ENCODE assay signal across 8 cellular contexts in genomic region chr4:73069338-73070071, GRCh38. TPM values are rescaled to one million over a fixed set of nuclear protein-coding genes. Genes with fewer than 3 reads are reported as not detected.
A peak's percentile ranks its signal among the peaks of the same experiment; 100 is the strongest.
DNase-seq lines count a peak whose midpoint lies in the region; ATAC-seq and TF ChIP-seq lines count a peak whose summit lies in the region.

Gene COX18, minus strand, starts transcription at chr4:73069716. Its CDS starts 67 bp downstream, at chr4:73069649.

- H3K27me3 ChIP-seq in SK-N-SH (ENCODE audit: insufficient read depth) (no peaks in the 10 kb centered on the region), gastroesophageal sphincter (no peaks in the 10 kb centered on the region), neutrophil (no peaks in the 10 kb centered on the region)

- no peaks in the 10 kb centered on the region for H4K20me1 ChIP-seq in SK-N-SH (ENCODE audit: insufficient read depth)

- POLR2A ChIA-PET in SK-N-SH (lab: Yijun Ruan, JAX), result interaction anchor here (0.6 to 0.8 kb wide), 2 partner anchors 10 to 190 kb away, joined by 3 read pairs; no protein-coding TSS in a partner anchor

- TF ChIP-seq EP300 in SK-N-SH (IDR thresholded peaks at IDR 0.05; ENCODE audit: borderline replicate concordance in 1 of 2, low read depth in 1 of 2, low read length in 1 of 2) (no peak; a peak in 1 of 4 replicates), gastroesophageal sphincter (IDR thresholded peaks at IDR 0.05) (no peak)

- H3K79me2 ChIP-seq in SK-N-SH (ENCODE audit: insufficient read depth), result peaks cover 33% of the 10 kb centered on the region

- TF ChIP-seq POLR2A in gastroesophageal sphincter (IDR thresholded peaks at IDR 0.05), result peak; percentile 88 to 89

- TF ChIP-seq CTCF in SK-N-SH (IDR thresholded peaks at IDR 0.05) (no peak), gastroesophageal sphincter (IDR thresholded peaks at IDR 0.05) (peak in 3 of 4 experiments; percentile 11 to 25 (median 12)), neutrophil (IDR thresholded peaks at IDR 0.05) (no peak)

- H3F3A ChIP-seq in SK-N-SH (replicated peaks; ENCODE audit: insufficient read depth), result peaks cover 35% of the 10 kb centered on the region

- H3K36me3 ChIP-seq in SK-N-SH (replicated peaks in 1 of 2; ENCODE audit: control insufficient read depth in 1 of 2, insufficient read depth in 2 of 2, low read length in 1 of 2), result peaks cover 34 to 45% of the 10 kb centered on the region in 2 experiments
- peaks cover 0 to 7% of the 10 kb centered on the region in 2 donors for H3K36me3 ChIP-seq in gastroesophageal sphincter
- H3K36me3 ChIP-seq in neutrophil, result peaks cover 9% of the 10 kb centered on the region

- H3K27ac ChIP-seq in SK-N-SH (ENCODE audit: low read depth in 2 of 2, low read length in 1 of 2) (peak within 1 kb of the TSS; percentile 86 to 94), gastroesophageal sphincter (peak within 1 kb of the TSS; percentile 84 to 99 (median 93)), neutrophil (peak within 1 kb of the TSS; percentile 94), substantia nigra (ENCODE audit: low read depth, low read length, poor library complexity, severe bottlenecking) (peak within 1 kb of the TSS; percentile 94)

- H3K9me2 ChIP-seq in SK-N-SH, result no peaks in the 10 kb centered on the region

- H3K9ac ChIP-seq in SK-N-SH, result peak within 1 kb of the TSS; percentile 81

- H3K4me1 ChIP-seq in SK-N-SH (ENCODE audit: control insufficient read depth in 1 of 2, insufficient read depth in 2 of 2, low read depth in 1 of 2, low read length in 1 of 2) (peaks cover 0 to 4% of the 10 kb centered on the region in 2 experiments; a peak in 2 of 4 replicates), gastroesophageal sphincter (peaks cover 0 to 41% (median 10%) of the 10 kb centered on the region in 3 donors), neutrophil (ENCODE audit: control insufficient read depth in 1 of 2, insufficient read depth in 1 of 2, low read depth in 1 of 2, low read length in 1 of 2) (peaks cover 20 to 22% of the 10 kb centered on the region in 2 experiments)

- peak within 1 kb of the TSS; percentile 92 for H3K4me2 ChIP-seq in SK-N-SH

- H2AFZ ChIP-seq in SK-N-SH (ENCODE audit: low read depth), result peak within 1 kb of the TSS; percentile 90

- DNase-seq in NCI-H1048 (lab: John Stamatoyannopoulos, UW) (peak; percentile 94), SK-N-SH (peak; percentile 92), substantia nigra (lab: John Stamatoyannopoulos, UW) (peak; percentile 85 to 99 (median 96))
- DNase-seq in activated naive CD4-positive, alpha-beta T cell treated with anti-CD3 and anti-CD28 coated beads, Interleukin-2, amount 50 U/mL, for 16 hours, result peak; percentile 92

- CTCF ChIA-PET in SK-N-SH (lab: Yijun Ruan, JAX), result interaction anchor here (0.9 to 2.4 kb wide), 3 partner anchors 50 to 191 kb away, joined by 3 to 7 read pairs (median 3); no protein-coding TSS in a partner anchor

- H3K9me3 ChIP-seq in SK-N-SH (no peaks in the 10 kb centered on the region), gastroesophageal sphincter (no peaks in the 10 kb centered on the region), neutrophil (no peaks in the 10 kb centered on the region)

- TF ChIP-seq RAD21 in SK-N-SH (IDR thresholded peaks at IDR 0.05; ENCODE audit: low read length), result no peak

- WGBS in SK-N-SH (ENCODE audit: low lambda C conversion rate), result under 1% methylated on average over 21 of the region's 62 CpGs
- WGBS in gastroesophageal sphincter (ENCODE audit: low coverage in 1 of 2), 2 donors, result 0% methylated on average over 3 to 12 of the region's 62 CpGs

- H3K4me3 ChIP-seq in GM08714 (ENCODE audit: low read length), result peak within 1 kb of the TSS; percentile 88
- peak within 1 kb of the TSS; percentile 72 to 92 for H3K4me3 ChIP-seq in SK-N-SH (ENCODE audit: low read depth in 2 of 2, low read length in 1 of 2)
- H3K4me3 ChIP-seq in gastroesophageal sphincter, result peak within 1 kb of the TSS; percentile 58 to 75
- peak within 1 kb of the TSS; percentile 86 to 88 for H3K4me3 ChIP-seq in neutrophil (ENCODE audit: low read depth in 1 of 2, low read length in 1 of 2)

- peak; percentile 85 for ATAC-seq in HG02571 (IDR thresholded peaks at IDR 0.05; ENCODE audit: unreplicated experiment)
- ATAC-seq in gastroesophageal sphincter, result peak; percentile 98

TF ChIP-seq in SK-N-SH, 30 proteins besides CTCF, POLR2A, EP300 and RAD21 (continues in another document):
- no peak for TF ChIP-seq FOSL2 (IDR thresholded peaks at IDR 0.05; ENCODE audit: borderline replicate concordance, low read depth)
- peak; percentile 69 for TF ChIP-seq TAF1 (IDR thresholded peaks at IDR 0.05; ENCODE audit: borderline replicate concordance, low read depth, low read length)
- TF ChIP-seq REST (IDR thresholded peaks at IDR 0.05; ENCODE audit: low read depth, low read length), result 0 out of 2 replicates have a peak, but pooled peaks have one; percentile 19
- 0 out of 2 replicates have a peak, but pooled peaks have one; percentile 1 for TF ChIP-seq PBX3 (IDR thresholded peaks at IDR 0.05)
- peak; percentile 85 for TF ChIP-seq MXI1 (IDR thresholded peaks at IDR 0.05; ENCODE audit: low read depth, low read length)
- peak; percentile 49; the same call in 1 of the 2 replicates for TF ChIP-seq ELF1 (IDR thresholded peaks at IDR 0.05)
- peak; percentile 83; the same call in 1 of the 2 replicates for TF ChIP-seq SIN3A (IDR thresholded peaks at IDR 0.05; ENCODE audit: borderline replicate concordance, low read depth, low read length)
- peak; percentile 95 for TF ChIP-seq MAX (IDR thresholded peaks at IDR 0.05; ENCODE audit: low read depth)
- peak; percentile 96 for TF ChIP-seq POLR2AphosphoS5 (IDR thresholded peaks at IDR 0.05; ENCODE audit: low read depth, low read length)
- TF ChIP-seq YY1 (IDR thresholded peaks at IDR 0.05; ENCODE audit: low read depth), result peak; percentile 53; the same call in 1 of the 2 replicates
- TF ChIP-seq JUND (IDR thresholded peaks at IDR 0.05), result no peak; the same call in 1 of the 2 replicates
- TF ChIP-seq NFIC (IDR thresholded peaks at IDR 0.05; ENCODE audit: borderline replicate concordance), result no peak
- no peak for TF ChIP-seq FOXJ3 (CRISPR knock-in tag; IDR thresholded peaks at IDR 0.05)
- TF ChIP-seq RXRA (IDR thresholded peaks at IDR 0.05; ENCODE audit: borderline replicate concordance, low read depth), result no peak
- peak; percentile 20; the same call in 1 of the 2 replicates for TF ChIP-seq GATA2 (CRISPR knock-in tag; IDR thresholded peaks at IDR 0.05)
- peak; percentile 94 for TF ChIP-seq NRF1 (IDR thresholded peaks at IDR 0.05; ENCODE audit: low read depth, low read length)
- no peak for TF ChIP-seq TCF12 (IDR thresholded peaks at IDR 0.05)
- peak; percentile 40; the same call in 1 of the 2 replicates for TF ChIP-seq USF1 (IDR thresholded peaks at IDR 0.05; ENCODE audit: borderline replicate concordance, low read depth)
- peak; percentile 79 for TF ChIP-seq GABPA (IDR thresholded peaks at IDR 0.05; ENCODE audit: low read depth)
- no peak; the same call in 1 of the 2 replicates for TF ChIP-seq RFX5 (IDR thresholded peaks at IDR 0.05; ENCODE audit: low read length)
- peak; percentile 81 for TF ChIP-seq CHD2 (IDR thresholded peaks at IDR 0.05; ENCODE audit: low read length, partially characterized antibody)

RNA-seq across cellular contexts. Expression of gene COX18, which starts in this region (rescaled TPM):
- polyA plus RNA-seq in SK-N-SH (2012; rRNA removed), result 7.7 and 13.3 TPM in 2 replicates
- 7.8 and 10.9 TPM in 2 replicates for polyA plus RNA-seq in SK-N-SH (2012; cell fraction: cytosol; rRNA removed)
- polyA plus RNA-seq in SK-N-SH (2012; cell fraction: nucleus; rRNA removed), result 9.0 and 10.7 TPM in 2 replicates
- total RNA-seq in gastroesophageal sphincter, result 10 to 100 TPM; 11.6 to 24.5 (median 19.4) TPM

Comparison
In these comparisons a context has a peak if more than half of its experiments do, and no peak if none do; other contexts are left out.
1. Peak in every context shown above with its lines: DNase-seq, ATAC-seq, H3K4me3 ChIP-seq and H3K27ac ChIP-seq.
2. CTCF ChIP-seq: peak in gastroesophageal sphincter (3 of 4); none in SK-N-SH (single experiment) and neutrophil (single experiment).